8 cellular contexts compared by ENCODE assay signal in the genomic region with DNA sequence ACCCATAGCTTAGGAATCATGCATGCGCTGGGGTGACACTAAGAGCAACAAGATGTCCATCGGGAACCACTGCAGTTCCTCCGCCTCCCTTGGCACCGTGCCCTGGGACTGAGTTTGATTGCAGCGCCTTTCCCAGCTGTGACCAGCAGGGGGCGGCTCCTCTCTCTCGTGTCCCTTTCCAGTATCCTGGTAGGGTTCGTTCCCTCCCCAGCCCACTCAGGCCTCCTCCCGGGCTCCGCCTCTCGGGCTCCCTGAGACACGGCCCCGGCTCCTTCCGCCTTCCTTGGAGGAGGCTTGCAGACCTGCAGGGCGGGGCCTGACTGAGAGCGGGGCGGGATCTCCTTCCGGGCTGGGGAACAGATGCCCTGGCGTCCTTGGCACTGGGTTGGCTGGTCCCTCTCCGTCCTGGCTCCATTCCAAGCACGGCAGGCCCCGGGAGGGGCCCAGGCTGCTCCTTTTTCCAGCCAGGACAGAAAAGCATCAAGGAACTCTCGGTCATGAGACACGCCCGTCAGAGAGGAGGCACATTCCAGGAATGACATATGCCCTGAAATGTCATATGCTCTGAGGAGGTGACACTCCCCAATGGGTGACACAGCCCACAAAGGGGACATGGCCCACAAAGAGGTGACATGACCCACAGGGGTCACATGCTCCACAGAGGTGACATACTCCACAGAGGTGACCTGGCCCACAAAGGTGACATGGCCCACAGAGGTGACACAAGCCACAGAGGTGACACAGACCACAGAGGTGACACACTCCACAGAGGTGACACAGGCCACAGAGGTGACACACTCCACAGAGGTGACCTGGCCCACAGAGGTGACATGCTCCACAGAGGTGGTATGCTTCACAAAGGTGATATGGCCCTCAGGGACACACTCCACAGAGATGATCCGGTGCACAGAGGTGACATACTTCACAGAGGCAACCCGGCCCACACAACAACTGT.
DNase-seq lines count a peak whose midpoint lies in the region; ATAC-seq lines count a peak whose summit lies in the region.

No MANE protein-coding gene starts in this region.

- H3K4me3 Mint-ChIP-seq in dendritic cell treated with granulocyte-macrophage colony-stimulating factor and Interleukin-4, amounts not matched to agents 40 ng/mL and 50 ng/mL, for 4 days: peak overlapping the region; percentile 57

- no peaks in the 10 kb centered on the region for H3K36me3 Mint-ChIP-seq in dendritic cell treated with granulocyte-macrophage colony-stimulating factor and Interleukin-4, amounts not matched to agents 40 ng/mL and 50 ng/mL, for 4 days (ENCODE audit: low read depth)

- H3K4me1 Mint-ChIP-seq in dendritic cell treated with granulocyte-macrophage colony-stimulating factor and Interleukin-4, amounts not matched to agents 40 ng/mL and 50 ng/mL, for 4 days (ENCODE audit: low read depth): peaks cover 54% of the 10 kb centered on the region

- peak; percentile 71 for ATAC-seq in HG02981 (IDR thresholded peaks at IDR 0.05; ENCODE audit: unreplicated experiment)
- no peak for ATAC-seq in HG02840 (IDR thresholded peaks at IDR 0.05; ENCODE audit: low FRiP score, unreplicated experiment)

- DNase-seq in DMS153 (lab: John Stamatoyannopoulos, UW) (peak; percentile 53), NCI-H524 (lab: John Stamatoyannopoulos, UW) (peak; percentile 99), left kidney (ENCODE audit: low read depth, low spot score) (peak; percentile 98)
- peak; percentile 72 for DNase-seq in activated CD4-positive, alpha-beta T cell treated with anti-CD3 and anti-CD28 coated beads, Interleukin-2, amount 50 U/mL, for 1 hour
- peak; percentile 81 for DNase-seq in stimulated activated CD4-positive, alpha-beta T cell treated with anti-CD3 and anti-CD28 coated beads, Interleukin-1b, Interleukin-23, amount 100 ng/mL, for 48 hours

- intact Hi-C loops in dendritic cell treated with granulocyte-macrophage colony-stimulating factor and Interleukin-4, amounts not matched to agents 40 ng/mL and 50 ng/mL, for 4 days (cut with micrococcal nuclease): loop anchor here (2.0 to 5.0 kb wide), 2 partner anchors 77 to 429 kb away; a partner anchor contains a TSS

- peak overlapping the region; percentile 41 for H3K27ac Mint-ChIP-seq in dendritic cell treated with granulocyte-macrophage colony-stimulating factor and Interleukin-4, amounts not matched to agents 40 ng/mL and 50 ng/mL, for 4 days

- H3K27me3 Mint-ChIP-seq in dendritic cell treated with granulocyte-macrophage colony-stimulating factor and Interleukin-4, amounts not matched to agents 40 ng/mL and 50 ng/mL, for 4 days: peaks cover 6% of the 10 kb centered on the region

- H3K9me3 Mint-ChIP-seq in dendritic cell treated with granulocyte-macrophage colony-stimulating factor and Interleukin-4, amounts not matched to agents 40 ng/mL and 50 ng/mL, for 4 days: no peaks in the 10 kb centered on the region
